Comparison of ENCODE assay signal across 8 cellular contexts in genomic region chr5:154447074-154447725, GRCh38. TPM values are rescaled to one million over a fixed set of nuclear protein-coding genes. Genes with fewer than 3 reads are reported as not detected.
A peak's percentile ranks its signal among the peaks of the same experiment; 100 is the strongest.
DNase-seq lines count a peak whose midpoint lies in the region; ATAC-seq, FAIRE-seq and TF ChIP-seq lines count a peak whose summit lies in the region.

No MANE protein-coding gene starts in this region.

- ATAC-seq in pancreas (no peak), GM21825 (IDR thresholded peaks at IDR 0.05; ENCODE audit: unreplicated experiment) (no peak), GM21717 (IDR thresholded peaks at IDR 0.05; ENCODE audit: unreplicated experiment) (no peak), HG03571 (IDR thresholded peaks at IDR 0.05; ENCODE audit: unreplicated experiment) (no peak)

- DNase-seq in OCI-LY7 (ENCODE audit: low spot score) (peak; percentile 4), endothelial cell (ENCODE audit: low spot score) (no peak), pancreas (no peak), SKM-1 (lab: John Stamatoyannopoulos, UW; ENCODE audit: unreplicated experiment) (no peak)

- peak overlapping the region; percentile 98; the same call in 1 of the 2 replicates for H3K9ac ChIP-seq in ES-I3 (ENCODE audit: low read depth, low read length)

- H3K9me3 Mint-ChIP-seq in endothelial cell (ENCODE audit: unreplicated experiment): no peaks in the 10 kb centered on the region

- no peak overlapping the region for H3K27ac Mint-ChIP-seq in endothelial cell (ENCODE audit: unreplicated experiment)

- H2AFZ ChIP-seq in OCI-LY7 (ENCODE audit: low read length): no peak overlapping the region

- H3K4me1 ChIP-seq in ES-I3 (ENCODE audit: insufficient read depth, low read length) (0 out of 2 replicates have a peak, but pooled peaks cover 4% of the 10 kb centered on the region), OCI-LY7 (ENCODE audit: insufficient read depth, low read length, poor library complexity, severe bottlenecking) (peaks cover 15% of the 10 kb centered on the region), pancreas (peaks cover 4 to 21% (median 8%) of the 10 kb centered on the region in 3 donors)

- FAIRE-seq in pancreas (lab: Jason Lieb, UNC): no peak

- H3K4me3 ChIP-seq in OCI-LY7 (ENCODE audit: low read depth, low read length, poor library complexity, severe bottlenecking): peak overlapping the region; percentile 78
- peak overlapping the region; percentile 93 to 100 (median 98) for H3K4me3 ChIP-seq in pancreas

- H3K36me3 ChIP-seq in ES-I3 (ENCODE audit: insufficient read depth, low read length) (peaks cover 6% of the 10 kb centered on the region), OCI-LY7 (ENCODE audit: insufficient read depth, low read length) (peaks cover 27% of the 10 kb centered on the region), pancreas (peaks cover 0 to 13% (median 0%) of the 10 kb centered on the region in 3 donors)

- WGBS in pancreas, 2 donors: 3 to 13% methylated on average over 10 of the region's 10 CpGs

- H3K27ac ChIP-seq in OCI-LY7 (ENCODE audit: low read depth, low read length, poor library complexity, severe bottlenecking): no peak overlapping the region
- H3K27ac ChIP-seq in pancreas: no peak overlapping the region

- peaks cover 23% of the 10 kb centered on the region for H3K4me1 Mint-ChIP-seq in endothelial cell (ENCODE audit: unreplicated experiment)

- peaks cover 7% of the 10 kb centered on the region for H3K36me3 Mint-ChIP-seq in endothelial cell (ENCODE audit: low read depth, unreplicated experiment)

- intact Hi-C loops in OCI-LY7 (cut with micrococcal nuclease; ENCODE audit: unreplicated experiment): loop anchor here (5.0 to 10.0 kb wide), 3 partner anchors 308 to 495 kb away; partner anchors contain the start of genes CNOT8, LARP1 and MRPL22
- intact Hi-C loops in pancreas (cut with DNase I): no loop called here

- H4K20me1 ChIP-seq in OCI-LY7 (ENCODE audit: insufficient read depth, low read length): peaks cover 30% of the 10 kb centered on the region; the same call in 1 of the 2 replicates

- peaks cover 26% of the 10 kb centered on the region; the same call in 1 of the 2 replicates for H3K79me2 ChIP-seq in OCI-LY7 (ENCODE audit: insufficient read depth, low read depth, low read length)

- H3K4me2 ChIP-seq in OCI-LY7 (ENCODE audit: low read length): peak overlapping the region; percentile 98

- H3K27me3 ChIP-seq in pancreas: no peaks in the 10 kb centered on the region

- TF ChIP-seq CTCF in OCI-LY7 (conservative IDR thresholded peaks at IDR 0.05; ENCODE audit: low read length) (no peak), endothelial cell (IDR thresholded peaks at IDR 0.05; ENCODE audit: unreplicated experiment) (no peak), pancreas (IDR thresholded peaks at IDR 0.05) (no peak)

- POLR2A ChIA-PET in OCI-LY7 (lab: Charles Lee): no interaction called here

- BruUV-seq in OCI-LY7 (replicated peaks; lab: Mats Ljungman, UMichigan): TSS peak; percentile 32

- peaks cover 3% of the 10 kb centered on the region for H3K27me3 Mint-ChIP-seq in endothelial cell (ENCODE audit: unreplicated experiment)

- H3K4me3 Mint-ChIP-seq in endothelial cell (ENCODE audit: unreplicated experiment): peak overlapping the region; percentile 93

- CTCF ChIA-PET in OCI-LY7 (lab: Charles Lee; ENCODE audit: unreplicated experiment): no interaction called here

- no peaks in the 10 kb centered on the region for H3K9me2 ChIP-seq in OCI-LY7 (ENCODE audit: insufficient read depth, low read length)

- H3K9me3 ChIP-seq in ES-I3 (ENCODE audit: control insufficient read depth, insufficient read depth, low read length): no peaks in the 10 kb centered on the region
- H3K9me3 ChIP-seq in OCI-LY7 (ENCODE audit: low read length): no peaks in the 10 kb centered on the region
- no peaks in the 10 kb centered on the region for H3K9me3 ChIP-seq in pancreas

RNA-seq across cellular contexts. Expression of gene SAP30L, which starts 1.4 kb away (rescaled TPM):
- 33.2 and 38.7 TPM in 2 replicates for total RNA-seq in OCI-LY7 (2014; rRNA removed; shearing (Covaris generic))
- 37.5 and 39.3 TPM in 2 replicates for total RNA-seq in OCI-LY7 (2022)
- 40.8 TPM for total RNA-seq in endothelial cell (ENCODE audit: unreplicated experiment)
- total RNA-seq in pancreas: 10 to 100 TPM; 12.4 to 22.1 (median 15.0) TPM
- 10 to 100 TPM; 12.4 to 12.5 TPM for polyA plus RNA-seq in pancreas

RNA-seq across cellular contexts. Expression of gene HAND1, which starts 30.8 kb away (rescaled TPM):
- not detected in 2 replicates for total RNA-seq in OCI-LY7 (2014; rRNA removed; shearing (Covaris generic))
- total RNA-seq in OCI-LY7 (2022) (not detected in 2 replicates), endothelial cell (ENCODE audit: unreplicated experiment) (0.95 TPM), pancreas (under 1 TPM in 2 of 6 donors, not detected in 4; 0.08 to 0.09 TPM)
- not detected for polyA plus RNA-seq in pancreas
